11 cellular contexts compared by ENCODE assay signal in genomic region chr5:142290574-142291299, GRCh38. TPM values are rescaled to one million over a fixed set of nuclear protein-coding genes. Genes with fewer than 3 reads are reported as not detected.
DNase-seq lines count a peak whose midpoint lies in the region; ATAC-seq and TF ChIP-seq lines count a peak whose summit lies in the region.
"Had no signal": no experiment of that assay in that cellular context is flagged by ENCODE, and none has a peak within 500 bp of the region (broad histone marks: within the 10 kb centered on the region; RNA-seq: fewer than 3 reads in every experiment).

No MANE protein-coding gene starts in this region.

- intact Hi-C loops in heart left ventricle (cut with DNase I) (no loop called here), cardiac septum (cut with DNase I) (no loop called here), stomach (cut with DNase I; ENCODE audit: low total_unique reads) (no loop called here)

- H3K36me3 ChIP-seq in heart left ventricle (no peaks in the 10 kb centered on the region), stomach (no peaks in the 10 kb centered on the region)
- H3K36me3 ChIP-seq: neutrophil, thoracic aorta had no signal

- no peaks in the 10 kb centered on the region for H3K9me3 Mint-ChIP-seq in type B pancreatic cell

- H3K4me1 Mint-ChIP-seq in type B pancreatic cell (ENCODE audit: unreplicated experiment), result peaks cover 56% of the 10 kb centered on the region

- no peak for TF ChIP-seq POLR2A in heart left ventricle (IDR thresholded peaks at IDR 0.05)
- TF ChIP-seq POLR2A in erythroblast (IDR thresholded peaks at IDR 0.05; ENCODE audit: low read length), result no peak
- TF ChIP-seq POLR2A in stomach (IDR thresholded peaks at IDR 0.05), result no peak
- no peak for TF ChIP-seq POLR2A in GM18505 (IDR thresholded peaks at IDR 0.05; ENCODE audit: borderline replicate concordance, extremely low read depth, insufficient read depth, insufficient read length)

- WGBS in heart left ventricle, 4 donors, result 35 to 66% (median 47%) methylated on average over 6 of the region's 6 CpGs
- 36 to 55% (median 50%) methylated on average over 6 of the region's 6 CpGs for WGBS in stomach, 5 donors

- no peak overlapping the region for H3K4me3 ChIP-seq in heart left ventricle
- H3K4me3 ChIP-seq in stomach, result no peak overlapping the region
- H3K4me3 ChIP-seq: thoracic aorta had no signal

- H3K4me1 ChIP-seq in heart left ventricle, result peaks cover under 1 to 56% (median 29%) of the 10 kb centered on the region in 12 donors
- H3K4me1 ChIP-seq in stomach, result peaks cover 1 to 11% (median 5%) of the 10 kb centered on the region in 4 donors

- DNase-seq in heart left ventricle (peak in 3 of 5 donors; percentile 31 to 52 (median 42)), cardiac septum (ENCODE audit: low spot score) (no peak), NCI-H748 treated with DMSO at 0.1 percent for 48 hours (lab: John Stamatoyannopoulos, UW) (peak; percentile 74), erythroblast (lab: John Stamatoyannopoulos, UW) (peak; percentile 5 to 30), type B pancreatic cell (ENCODE audit: extremely low spot score, unreplicated experiment) (no peak), SIG-M5 (lab: John Stamatoyannopoulos, UW) (no peak), stomach (no peak)
- DNase-seq: NCI-H2107 had no signal

- peak in 2 of 4 donors; percentile 15 to 39 for ATAC-seq in heart left ventricle
- ATAC-seq in GM18505 (IDR thresholded peaks at IDR 0.05; ENCODE audit: unreplicated experiment), result no peak

- H3K9me3 ChIP-seq in heart left ventricle (no peaks in the 10 kb centered on the region), stomach (no peaks in the 10 kb centered on the region)
- H3K9me3 ChIP-seq: neutrophil, thoracic aorta had no signal

- TF ChIP-seq CTCF in heart left ventricle (IDR thresholded peaks at IDR 0.05), result no peak
- TF ChIP-seq CTCF in type B pancreatic cell (conservative IDR thresholded peaks at IDR 0.05), result no peak
- TF ChIP-seq CTCF in stomach (IDR thresholded peaks at IDR 0.05), result no peak

- peaks cover 4% of the 10 kb centered on the region for H3K27me3 Mint-ChIP-seq in type B pancreatic cell

- H3K27ac Mint-ChIP-seq in type B pancreatic cell, result peak overlapping the region; percentile 39

- H3K4me3 Mint-ChIP-seq in type B pancreatic cell, result no peak overlapping the region

- TF ChIP-seq EP300 in stomach (IDR thresholded peaks at IDR 0.05), result no peak

- no peaks in the 10 kb centered on the region for H3K27me3 ChIP-seq in heart left ventricle
- H3K27me3 ChIP-seq in stomach, result no peaks in the 10 kb centered on the region

- H3K27ac ChIP-seq in heart left ventricle (peak overlapping the region in 1 of 12 donors; percentile 1), stomach (no peak overlapping the region)
- H3K27ac ChIP-seq: neutrophil had no signal

- no peaks in the 10 kb centered on the region for H3K36me3 Mint-ChIP-seq in type B pancreatic cell

RNA-seq across cellular contexts. Expression of gene SPRY4, which starts 34.1 kb away (rescaled TPM):
- total RNA-seq in heart left ventricle (10 to 100 TPM in 5 of 9 donors, 1 to 10 TPM in 4; 4.5 to 21.3 (median 13.8) TPM), cardiac septum (20.6 TPM), type B pancreatic cell (ENCODE audit: low replicate concordance) (16.1 and 20.7 TPM in 2 replicates), stomach (10 to 100 TPM in 3 of 5 donors, 1 to 10 TPM in 2; 2.9 to 13.6 (median 10.7) TPM)
- polyA plus RNA-seq in heart left ventricle (1 to 10 TPM; 4.5 to 7.2 TPM), stomach (1 to 10 TPM; 1.3 to 7.9 (median 5.2) TPM)

Comparison
In these comparisons a context has a peak if more than half of its experiments do, and no peak if none do; other contexts are left out.
1. DNase-seq: peak in heart left ventricle (3 of 5), NCI-H748 treated with DMSO at 0.1 percent for 48 hours (single experiment) and erythroblast (2 of 2); none in cardiac septum (single experiment), type B pancreatic cell (single experiment), SIG-M5 (single experiment) and stomach (single experiment).